Comparison of ENCODE assay signal across 9 cellular contexts in genomic region chr17:15716601-15717563, GRCh38. TPM values are rescaled to one million over a fixed set of nuclear protein-coding genes. Genes with fewer than 3 reads are reported as not detected.
A peak's percentile ranks its signal among the peaks of the same experiment; 100 is the strongest.
DNase-seq lines count a peak whose midpoint lies in the region; ATAC-seq, FAIRE-seq and TF ChIP-seq lines count a peak whose summit lies in the region.
"Not testable (repeated sequence)": the region's sequence is repeated elsewhere in the genome, so short reads cannot be mapped to it uniquely, and the experiment has no call there.
"Had no signal": no experiment of that assay in that cellular context is flagged by ENCODE, and none has a peak within 500 bp of the region (broad histone marks: within the 10 kb centered on the region; RNA-seq: fewer than 3 reads in every experiment).

No MANE protein-coding gene starts in this region.

- H3K4me1 ChIP-seq in OCI-LY7 (ENCODE audit: insufficient read depth, low read length, poor library complexity, severe bottlenecking); K562 (replicated peaks in 1 of 2; ENCODE audit: control insufficient read depth in 2 of 2, insufficient read depth in 2 of 2, low read length in 2 of 2); keratinocyte (ENCODE audit: control insufficient read depth, extremely low read depth, insufficient read depth, low read length): not testable (repeated sequence)

- FAIRE-seq in D721Med (lab: Jason Lieb, UNC) (peak; percentile 63), H54 (lab: Jason Lieb, UNC) (peak; percentile 87), K562 (lab: Jason Lieb, UNC) (peak; percentile 63), keratinocyte (lab: Jason Lieb, UNC) (peak; percentile 52)

- not testable (repeated sequence) for H3K79me2 ChIP-seq in OCI-LY7 (ENCODE audit: insufficient read depth, low read depth, low read length); K562 (ENCODE audit: control insufficient read depth, insufficient read depth, low read length); keratinocyte (ENCODE audit: control insufficient read depth, insufficient read depth, low read length)

- H3K27me3 Mint-ChIP-seq in endothelial cell (ENCODE audit: unreplicated experiment); progenitor cell of endocrine pancreas: not testable (repeated sequence)

- CTCF ChIA-PET in OCI-LY7 (lab: Charles Lee; ENCODE audit: unreplicated experiment); K562 (lab: Yijun Ruan, JAX; ENCODE audit: low intra/inter-chr PET ratio): not testable (repeated sequence)

- TF ChIP-seq CTCF in D721Med (IDR thresholded peaks at IDR 0.05; ENCODE audit: insufficient read depth, missing control alignments); OCI-LY7 (conservative IDR thresholded peaks at IDR 0.05; ENCODE audit: low read length); K562 (IDR thresholded peaks at IDR 0.05 in 2 of 3, conservative IDR thresholded peaks at IDR 0.05 in 1 of 3; ENCODE audit: insufficient read depth in 2 of 3, low read depth in 1 of 3, low read length in 3 of 3); endothelial cell (IDR thresholded peaks at IDR 0.05; ENCODE audit: unreplicated experiment); keratinocyte (optimal IDR thresholded peaks at IDR 0.05 in 1 of 3, IDR thresholded peaks at IDR 0.05 in 1 of 3, conservative IDR thresholded peaks at IDR 0.05 in 1 of 3; ENCODE audit: extremely low read depth in 1 of 3, insufficient read depth in 2 of 3, low read length in 3 of 3); progenitor cell of endocrine pancreas (IDR thresholded peaks at IDR 0.05; ENCODE audit: unreplicated experiment): not testable (repeated sequence)

- not testable (repeated sequence) for TF ChIP-seq EP300 in K562 (IDR thresholded peaks at IDR 0.05; ENCODE audit: low read length)

- intact Hi-C loops in OCI-LY7 (cut with micrococcal nuclease; ENCODE audit: unreplicated experiment); K562 (cut with micrococcal nuclease): not testable (repeated sequence)

- not testable (repeated sequence) for H3K27ac ChIP-seq in OCI-LY7 (ENCODE audit: low read depth, low read length, poor library complexity, severe bottlenecking); K562 (ENCODE audit: extremely low read depth, low read depth, low read length); keratinocyte (ENCODE audit: control insufficient read depth, insufficient read depth, low read length)

- not testable (repeated sequence) for H2AFZ ChIP-seq in OCI-LY7 (ENCODE audit: low read length); K562 (ENCODE audit: low read depth, low read length); keratinocyte (ENCODE audit: control insufficient read depth, low read length)

- 73% methylated on average over 7 of the region's 11 CpGs for WGBS in K562 (ENCODE audit: insufficient coverage, low coverage, missing lambda C conversion rate)

- DNase-seq in D721Med (ENCODE audit: insufficient read length, low spot score); H54 (ENCODE audit: insufficient read length, low spot score); OCI-LY7 (ENCODE audit: low spot score); K562 (ENCODE audit: extremely low read depth in 1 of 4, low spot score in 3 of 4); endothelial cell (ENCODE audit: low spot score); keratinocyte (ENCODE audit: low read depth, low spot score); progenitor cell of endocrine pancreas (ENCODE audit: low spot score, unreplicated experiment): not testable (repeated sequence)
- peak; percentile 16 for DNase-seq in amniotic epithelial cell (ENCODE audit: low read depth)

- H3K27ac Mint-ChIP-seq in endothelial cell (ENCODE audit: unreplicated experiment) = not testable (repeated sequence)
- H3K27ac Mint-ChIP-seq in progenitor cell of endocrine pancreas = peak overlapping the region; percentile 69

- not testable (repeated sequence) for H3K4me1 Mint-ChIP-seq in endothelial cell (ENCODE audit: unreplicated experiment); progenitor cell of endocrine pancreas (ENCODE audit: low read depth)

- H3K9me1 ChIP-seq in K562 (ENCODE audit: control insufficient read depth, insufficient read depth, low read length); keratinocyte (ENCODE audit: control insufficient read depth, extremely low read depth, insufficient read depth, low read length): not testable (repeated sequence)

- not testable (repeated sequence) for H4K20me1 ChIP-seq in OCI-LY7 (ENCODE audit: insufficient read depth, low read length); K562 (replicated peaks; ENCODE audit: control insufficient read depth, insufficient read depth, low read length); keratinocyte (ENCODE audit: control insufficient read depth, extremely low read depth, insufficient read depth, low read length)

- POLR2A ChIA-PET in OCI-LY7 (lab: Charles Lee) = interaction anchor here (0.7 kb wide), 1 partner anchor 667 kb away, joined by 3 read pairs; no protein-coding TSS in a partner anchor
- POLR2A ChIA-PET in K562 (lab: Yijun Ruan, JAX) = not testable (repeated sequence)

- H3K9me2 ChIP-seq in OCI-LY7 (ENCODE audit: insufficient read depth, low read length) = not testable (repeated sequence)

- H3K9me3 Mint-ChIP-seq in endothelial cell (ENCODE audit: unreplicated experiment) = peaks cover 35% of the 10 kb centered on the region
- H3K9me3 Mint-ChIP-seq in progenitor cell of endocrine pancreas (ENCODE audit: low read depth) = peaks cover 26% of the 10 kb centered on the region

- H3K9ac ChIP-seq in K562 (ENCODE audit: insufficient read depth in 1 of 2, low read depth in 2 of 2, low read length in 2 of 2); keratinocyte (ENCODE audit: control insufficient read depth, extremely low read depth, insufficient read depth, low read length): not testable (repeated sequence)

- peak overlapping the region; percentile 78 for H3K4me3 Mint-ChIP-seq in endothelial cell (ENCODE audit: unreplicated experiment)
- not testable (repeated sequence) for H3K4me3 Mint-ChIP-seq in progenitor cell of endocrine pancreas (ENCODE audit: low read depth)

- not testable (repeated sequence) for H3K4me3 ChIP-seq in OCI-LY7 (ENCODE audit: low read depth, low read length, poor library complexity, severe bottlenecking); K562; keratinocyte (ENCODE audit: control insufficient read depth in 2 of 3, extremely low read depth in 1 of 3, insufficient read depth in 2 of 3, low read depth in 1 of 3, low read length in 3 of 3)

- TSS peak; percentile 18 for BruUV-seq in OCI-LY7 (replicated peaks; lab: Mats Ljungman, UMichigan)
- not testable (repeated sequence) for BruUV-seq in K562 (replicated peaks; lab: Mats Ljungman, UMichigan)

- in situ Hi-C loops in K562 (cut with MboI) = not testable (repeated sequence)

- dilution Hi-C loops in keratinocyte (cut with MboI; ENCODE audit: extremely low pct_ligation_motif_present, low sequenced_read_pairs) = not testable (repeated sequence)

- TF ChIP-seq POLR2A in H54 (IDR thresholded peaks at IDR 0.05; ENCODE audit: low read depth, low read length); K562 (conservative IDR thresholded peaks at IDR 0.05): not testable (repeated sequence)

- H3K4me2 ChIP-seq in OCI-LY7 (ENCODE audit: low read length); K562 (ENCODE audit: insufficient read depth, low read length); keratinocyte (ENCODE audit: control insufficient read depth, extremely low read depth, insufficient read depth, low read depth, low read length): not testable (repeated sequence)

- H3K27me3 ChIP-seq in K562 (ENCODE audit: control insufficient read depth in 2 of 2, insufficient read depth in 2 of 2, low read length in 2 of 2); keratinocyte (ENCODE audit: control insufficient read depth, extremely low read depth, insufficient read depth, low read length): not testable (repeated sequence)

- H3K36me3 Mint-ChIP-seq in endothelial cell (ENCODE audit: low read depth, unreplicated experiment) = peaks cover 62% of the 10 kb centered on the region
- peaks cover 64% of the 10 kb centered on the region for H3K36me3 Mint-ChIP-seq in progenitor cell of endocrine pancreas (ENCODE audit: insufficient read depth)

- H3K9me3 ChIP-seq in OCI-LY7 (ENCODE audit: low read length) = peaks cover 12% of the 10 kb centered on the region; the same call in 1 of the 2 replicates
- not testable (repeated sequence) for H3K9me3 ChIP-seq in K562 (replicated peaks; ENCODE audit: control insufficient read depth, insufficient read depth, low read depth, low read length); keratinocyte (ENCODE audit: control insufficient read depth, low read depth, low read length)

- ATAC-seq in K562 = not testable (repeated sequence)

- H3K36me3 ChIP-seq in OCI-LY7 (ENCODE audit: insufficient read depth, low read length) = peaks cover 11% of the 10 kb centered on the region
- H3K36me3 ChIP-seq in K562 (ENCODE audit: control insufficient read depth, insufficient read depth, low read length); keratinocyte (ENCODE audit: control insufficient read depth in 2 of 2, extremely low read depth in 1 of 2, insufficient read depth in 2 of 2, low read length in 2 of 2): not testable (repeated sequence)

- TF ChIP-seq RAD21 in K562 (CRISPR knock-in tag; conservative IDR thresholded peaks at IDR 0.05 in 1 of 2, IDR thresholded peaks at IDR 0.05 in 1 of 2) = not testable (repeated sequence)

RNA-seq across cellular contexts. Expression of gene TBC1D26, which starts 15.2 kb away (rescaled TPM):
- total RNA-seq in OCI-LY7 (2014; rRNA removed; shearing (Covaris generic)) = not detected in 2 replicates
- 0.35 TPM in 1 of 2 replicates, not detected in the other for total RNA-seq in OCI-LY7 (2022)
- total RNA-seq in K562 (2011; cell fraction: chromatin; rRNA removed; ENCODE audit: low replicate concordance) = not detected in 2 replicates
- total RNA-seq in K562 (2011; cell fraction: nucleolus; rRNA removed) = not detected in 2 replicates
- not detected in 2 replicates for total RNA-seq in K562 (2011; cell fraction: nucleoplasm; rRNA removed)
- total RNA-seq in K562 (2014; rRNA removed) = not detected in 2 replicates
- total RNA-seq in K562 (2014; rRNA removed; fragmentation: Illumina TruSeq; extraction: Trizol) = not detected in 2 replicates
- not detected in 2 replicates for total RNA-seq in K562 (2015; rRNA removed; fragmentation: Illumina TruSeq; extraction: Trizol)
- total RNA-seq in K562 (2021) = not detected in 2 replicates
- polyA plus RNA-seq in K562 (2011; rRNA removed) = not detected in 2 replicates
- not detected in 2 replicates for polyA plus RNA-seq in K562 (2011; cell fraction: cytosol; rRNA removed)
- polyA plus RNA-seq in K562 (2011; cell fraction: nucleus; rRNA removed) = 0.11 and 0.21 TPM in 2 replicates
- polyA plus RNA-seq in K562 (2012) = 0.21 and 0.35 TPM in 2 replicates
- polyA plus RNA-seq in K562 (2014; fragmentation: Illumina TruSeq; extraction: Trizol) = not detected in 2 replicates
- under 1 TPM in 1 of 2 experiments, not detected in 1; 0.08 TPM for polyA plus RNA-seq in K562 (2014; fragmentation: Nextera tagmentation; extraction: Ambion mirVana)
- not detected in 2 replicates for polyA plus RNA-seq in K562 (2014; rRNA removed)
- polyA minus RNA-seq in K562 (2011; rRNA and poly(A)+ RNA removed) = not detected in 2 replicates
- polyA minus RNA-seq in K562 (2011; cell fraction: cytosol; rRNA and poly(A)+ RNA removed) = not detected in 2 replicates
- polyA minus RNA-seq in K562 (2011; cell fraction: nucleus; rRNA and poly(A)+ RNA removed) = not detected in 2 replicates
- 2.4 TPM for total RNA-seq in endothelial cell (ENCODE audit: unreplicated experiment)
- polyA plus RNA-seq in keratinocyte = 0.08 TPM in 1 of 3 replicates, not detected in the others
- polyA plus RNA-seq in keratinocyte (2011; ENCODE audit: low read depth) = 0.11 TPM
- 0.04 TPM in 1 of 2 replicates, not detected in the other for polyA plus RNA-seq in keratinocyte (2011; cell fraction: cytosol; rRNA removed)
- 0.24 and 0.40 TPM in 2 replicates for polyA plus RNA-seq in keratinocyte (2011; cell fraction: nucleus; rRNA removed)
- 0.18 TPM in 1 of 2 replicates, not detected in the other for polyA plus RNA-seq in keratinocyte (2012; ENCODE audit: low replicate concordance)
- polyA minus RNA-seq in keratinocyte = 0.96 TPM in 1 of 3 replicates, not detected in the others
- not detected for polyA minus RNA-seq in keratinocyte (2011; cell fraction: cytosol; rRNA and poly(A)+ RNA removed)
- polyA minus RNA-seq in keratinocyte (2011; cell fraction: nucleus; rRNA and poly(A)+ RNA removed) = not detected in 2 replicates
- 2.4 and 2.9 TPM in 2 replicates for total RNA-seq in progenitor cell of endocrine pancreas
- polyA plus RNA-seq: CD14-positive monocyte had no signal

RNA-seq across cellular contexts. Expression of gene ZNF286A, which starts 17.3 kb away (rescaled TPM):
- total RNA-seq in OCI-LY7 (2014; rRNA removed; shearing (Covaris generic)) = 19.2 and 35.2 TPM in 2 replicates
- total RNA-seq in OCI-LY7 (2022) (32.3 and 35.4 TPM in 2 replicates), K562 (2014; rRNA removed) (14.5 and 15.5 TPM in 2 replicates), K562 (2014; rRNA removed; fragmentation: Illumina TruSeq; extraction: Trizol) (23.1 and 23.4 TPM in 2 replicates), K562 (2015; rRNA removed; fragmentation: Illumina TruSeq; extraction: Trizol) (19.7 and 22.5 TPM in 2 replicates), K562 (2021) (16.8 and 21.5 TPM in 2 replicates), endothelial cell (ENCODE audit: unreplicated experiment) (82.3 TPM), progenitor cell of endocrine pancreas (97.0 and 98.0 TPM in 2 replicates)
- total RNA-seq in K562 (2011; cell fraction: chromatin; rRNA removed; ENCODE audit: low replicate concordance) = 19.1 and 34.5 TPM in 2 replicates
- total RNA-seq in K562 (2011; cell fraction: nucleolus; rRNA removed) = 13.6 and 14.5 TPM in 2 replicates
- 11.7 and 19.0 TPM in 2 replicates for total RNA-seq in K562 (2011; cell fraction: nucleoplasm; rRNA removed)
- polyA plus RNA-seq in K562 (2011; rRNA removed) (10.1 and 10.2 TPM in 2 replicates), K562 (2014; fragmentation: Illumina TruSeq; extraction: Trizol) (16.7 and 18.4 TPM in 2 replicates), K562 (2014; fragmentation: Nextera tagmentation; extraction: Ambion mirVana) (10 to 100 TPM in 1 of 2 experiments, 1 to 10 TPM in 1; 9.0 to 10.1 TPM), K562 (2014; rRNA removed) (15.6 and 16.6 TPM in 2 replicates), keratinocyte (12.3 to 32.3 TPM (median 19.5 TPM) in 3 replicates)
- polyA plus RNA-seq in K562 (2011; cell fraction: cytosol; rRNA removed) = 5.3 and 6.1 TPM in 2 replicates
- 7.6 and 8.5 TPM in 2 replicates for polyA plus RNA-seq in K562 (2011; cell fraction: nucleus; rRNA removed)
- polyA plus RNA-seq in K562 (2012) = 5.3 and 6.3 TPM in 2 replicates
- 29.2 and 29.8 TPM in 2 replicates for polyA minus RNA-seq in K562 (2011; rRNA and poly(A)+ RNA removed)
- polyA minus RNA-seq in K562 (2011; cell fraction: cytosol; rRNA and poly(A)+ RNA removed) = 5.7 and 9.3 TPM in 2 replicates
- 7.8 and 12.6 TPM in 2 replicates for polyA minus RNA-seq in K562 (2011; cell fraction: nucleus; rRNA and poly(A)+ RNA removed)
- 4.8 TPM for polyA plus RNA-seq in keratinocyte (2011; ENCODE audit: low read depth)
- polyA plus RNA-seq in keratinocyte (2011; cell fraction: cytosol; rRNA removed) = 16.5 and 17.1 TPM in 2 replicates
- polyA plus RNA-seq in keratinocyte (2011; cell fraction: nucleus; rRNA removed) = 26.7 and 37.8 TPM in 2 replicates
- polyA plus RNA-seq in keratinocyte (2012; ENCODE audit: low replicate concordance) = 6.4 and 20.6 TPM in 2 replicates
- 7.7 to 24.5 TPM (median 16.0 TPM) in 3 replicates for polyA minus RNA-seq in keratinocyte
- 12.9 TPM for polyA minus RNA-seq in keratinocyte (2011; cell fraction: cytosol; rRNA and poly(A)+ RNA removed)
- 6.9 and 15.4 TPM in 2 replicates for polyA minus RNA-seq in keratinocyte (2011; cell fraction: nucleus; rRNA and poly(A)+ RNA removed)

RNA-seq across cellular contexts. Expression of gene TRIM16, which starts 32.8 kb away (rescaled TPM):
- 11.0 and 13.8 TPM in 2 replicates for total RNA-seq in OCI-LY7 (2014; rRNA removed; shearing (Covaris generic))
- total RNA-seq in OCI-LY7 (2022) = 9.9 and 13.2 TPM in 2 replicates
- 30.2 and 38.0 TPM in 2 replicates for total RNA-seq in K562 (2011; cell fraction: chromatin; rRNA removed; ENCODE audit: low replicate concordance)
- total RNA-seq in K562 (2011; cell fraction: nucleolus; rRNA removed) = 16.8 and 18.2 TPM in 2 replicates
- 20.8 and 26.6 TPM in 2 replicates for total RNA-seq in K562 (2011; cell fraction: nucleoplasm; rRNA removed)
- 7.0 and 8.2 TPM in 2 replicates for total RNA-seq in K562 (2014; rRNA removed)
- total RNA-seq in K562 (2014; rRNA removed; fragmentation: Illumina TruSeq; extraction: Trizol) = 9.2 and 10.3 TPM in 2 replicates
- 7.8 and 8.7 TPM in 2 replicates for total RNA-seq in K562 (2015; rRNA removed; fragmentation: Illumina TruSeq; extraction: Trizol)
- total RNA-seq in K562 (2021) = 8.2 and 9.2 TPM in 2 replicates
- polyA plus RNA-seq in K562 (2011; rRNA removed) = 7.6 and 8.0 TPM in 2 replicates
- polyA plus RNA-seq in K562 (2011; cell fraction: cytosol; rRNA removed) = 5.2 and 8.0 TPM in 2 replicates
- 10.4 and 11.9 TPM in 2 replicates for polyA plus RNA-seq in K562 (2011; cell fraction: nucleus; rRNA removed)
- polyA plus RNA-seq in K562 (2012) = 6.9 and 16.2 TPM in 2 replicates
- 6.4 and 8.3 TPM in 2 replicates for polyA plus RNA-seq in K562 (2014; fragmentation: Illumina TruSeq; extraction: Trizol)
- 1 to 10 TPM; 3.5 to 4.1 TPM for polyA plus RNA-seq in K562 (2014; fragmentation: Nextera tagmentation; extraction: Ambion mirVana)
- polyA plus RNA-seq in K562 (2014; rRNA removed) = 6.7 and 10.7 TPM in 2 replicates
- 18.3 and 26.4 TPM in 2 replicates for polyA minus RNA-seq in K562 (2011; rRNA and poly(A)+ RNA removed)
- 11.9 and 16.7 TPM in 2 replicates for polyA minus RNA-seq in K562 (2011; cell fraction: cytosol; rRNA and poly(A)+ RNA removed)
- 11.4 and 20.7 TPM in 2 replicates for polyA minus RNA-seq in K562 (2011; cell fraction: nucleus; rRNA and poly(A)+ RNA removed)
- total RNA-seq in endothelial cell (ENCODE audit: unreplicated experiment) = 25.2 TPM
- polyA plus RNA-seq in keratinocyte = 62.3 to 81.3 TPM (median 78.1 TPM) in 3 replicates
- 96.9 TPM for polyA plus RNA-seq in keratinocyte (2011; ENCODE audit: low read depth)
- 63.6 and 81.2 TPM in 2 replicates for polyA plus RNA-seq in keratinocyte (2011; cell fraction: cytosol; rRNA removed)
- polyA plus RNA-seq in keratinocyte (2011; cell fraction: nucleus; rRNA removed) = 91.5 and 96.1 TPM in 2 replicates
- polyA plus RNA-seq in keratinocyte (2012; ENCODE audit: low replicate concordance) = 65.7 and 83.3 TPM in 2 replicates
- 61.7 to 104 TPM (median 86.0 TPM) in 3 replicates for polyA minus RNA-seq in keratinocyte
- polyA minus RNA-seq in keratinocyte (2011; cell fraction: cytosol; rRNA and poly(A)+ RNA removed) = 66.6 TPM
- 58.0 and 84.1 TPM in 2 replicates for polyA minus RNA-seq in keratinocyte (2011; cell fraction: nucleus; rRNA and poly(A)+ RNA removed)
- 25.0 and 28.0 TPM in 2 replicates for total RNA-seq in progenitor cell of endocrine pancreas
